7 cellular contexts compared by ENCODE assay signal in genomic region chr2:636649-637405, GRCh38. TPM values are rescaled to one million over a fixed set of nuclear protein-coding genes. Genes with fewer than 3 reads are reported as not detected.
A peak's percentile ranks its signal among the peaks of the same experiment; 100 is the strongest.
DNase-seq lines count a peak whose midpoint lies in the region; ATAC-seq and TF ChIP-seq lines count a peak whose summit lies in the region.

No MANE protein-coding gene starts in this region.

- H3K27me3 Mint-ChIP-seq in neural crest cell (ENCODE audit: low read depth) = no peaks in the 10 kb centered on the region

- peaks cover 6% of the 10 kb centered on the region for H3K9me3 Mint-ChIP-seq in neural crest cell

- TF ChIP-seq CTCF in GM12865 (IDR thresholded peaks at IDR 0.05; ENCODE audit: insufficient read depth, low read depth, low read length, missing control alignments) (peak; percentile 79), fibroblast of pulmonary artery (IDR thresholded peaks at IDR 0.05; ENCODE audit: low read length, missing control alignments) (peak; percentile 78), neural crest cell (conservative IDR thresholded peaks at IDR 0.05) (peak; percentile 91)

- DNase-seq in GM12865 (ENCODE audit: low read depth) (peak; percentile 30), NOMO-1 treated with DMSO at 0.1 percent for 48 hours (lab: John Stamatoyannopoulos, UW; ENCODE audit: unreplicated experiment) (peak; percentile 11), activated T-helper 1 cell treated with Interleukin-2 at 50 U/mL for 16 hours (ENCODE audit: low read depth) (peak; percentile 18), fibroblast of pulmonary artery (ENCODE audit: low read depth) (peak; percentile 70), neural crest cell (ENCODE audit: low read depth, low spot score) (peak; percentile 70), superior temporal gyrus (ENCODE audit: extremely low spot score) (peak; percentile 90)

- H3K4me3 ChIP-seq in GM12865 (ENCODE audit: low read depth, low read length) (no peak overlapping the region), fibroblast of pulmonary artery (replicated peaks; ENCODE audit: low read depth, low read length) (peak overlapping the region; percentile 14)

- H3K4me1 Mint-ChIP-seq in neural crest cell = peaks cover 14% of the 10 kb centered on the region

- H3K27ac Mint-ChIP-seq in neural crest cell (ENCODE audit: unreplicated experiment) = no peak overlapping the region

- H3K36me3 Mint-ChIP-seq in neural crest cell (ENCODE audit: low read depth) = peaks cover 7% of the 10 kb centered on the region

- H3K4me3 Mint-ChIP-seq in neural crest cell = no peak overlapping the region

- ATAC-seq in HG02885 (IDR thresholded peaks at IDR 0.05; ENCODE audit: poor library complexity, unreplicated experiment) = peak; percentile 70

RNA-seq across cellular contexts. Expression of gene TMEM18, which starts 40.4 kb away (rescaled TPM):
- total RNA-seq in neural crest cell = 27.7 and 28.2 TPM in 2 replicates

Comparison
In these comparisons a context has a peak if more than half of its experiments do, and no peak if none do; other contexts are left out.
1. DNase-seq: peak in every context shown above with its lines; median percentile 90 in superior temporal gyrus; 70 in fibroblast of pulmonary artery; 70 in neural crest cell; 30 in GM12865; 18 in activated T-helper 1 cell treated with Interleukin-2 at 50 U/mL for 16 hours; 11 in NOMO-1 treated with DMSO at 0.1 percent for 48 hours.